ENCODE assay signal across 11 cellular contexts in genomic region chr7:1431644-1432380, GRCh38. TPM values are rescaled to one million over a fixed set of nuclear protein-coding genes. Genes with fewer than 3 reads are reported as not detected.
DNase-seq lines count a peak whose midpoint lies in the region; ATAC-seq and TF ChIP-seq lines count a peak whose summit lies in the region.
"Had no signal": no experiment of that assay in that cellular context is flagged by ENCODE, and none has a peak within 500 bp of the region (broad histone marks: within the 10 kb centered on the region; RNA-seq: fewer than 3 reads in every experiment).

No MANE protein-coding gene starts in this region.

- H3K27me3 ChIP-seq in BLaER1 treated with 17β-estradiol and CSF1 and Interleukin-3, amounts not matched to agents 10 nM and 100 nM: 0 out of 22 replicates have a peak, but pooled peaks cover 0 to 2% (median 0%) of the 10 kb centered on the region in 11 experiments
- H3K27me3 ChIP-seq in DND-41 (ENCODE audit: insufficient read depth, low read length, poor library complexity): no peaks in the 10 kb centered on the region

- H3K4me1 ChIP-seq in BLaER1 treated with 17β-estradiol and CSF1 and Interleukin-3, amounts not matched to agents 10 nM and 100 nM: peaks cover 9 to 22% (median 16%) of the 10 kb centered on the region in 10 experiments; a peak in 16 of 20 replicates
- H3K4me1 ChIP-seq in DND-41 (ENCODE audit: insufficient read depth, low read length): no peaks in the 10 kb centered on the region

- H3K79me2 ChIP-seq in DND-41 (ENCODE audit: insufficient read depth, low read length): no peaks in the 10 kb centered on the region

- no peak for DNase-seq in DND-41
- peak; percentile 55 for DNase-seq in RPMI8226
- no peak for DNase-seq in left lobe of liver (ENCODE audit: low spot score)
- DNase-seq in UCSD-AML1 (lab: John Stamatoyannopoulos, UW; ENCODE audit: unreplicated experiment): no peak
- DNase-seq: NCI-H187 treated with DMSO at 0.1 percent for 48 hours, NCI-H524 treated with DMSO at 0.1 percent for 48 hours had no signal

- H3K36me3 ChIP-seq in BLaER1 treated with 17β-estradiol and CSF1 and Interleukin-3, amounts not matched to agents 10 nM and 100 nM: no peaks in the 10 kb centered on the region
- H3K36me3 ChIP-seq in DND-41 (ENCODE audit: insufficient read depth, low read length): no peaks in the 10 kb centered on the region

- no peak overlapping the region for H3K4me3 ChIP-seq in BLaER1 treated with 17β-estradiol and CSF1 and Interleukin-3, amounts not matched to agents 10 nM and 100 nM
- H3K4me3 ChIP-seq in DND-41 (ENCODE audit: low read depth in 1 of 2, low read length in 2 of 2): no peak overlapping the region
- H3K4me3 ChIP-seq: lung, skin epidermis had no signal

- no peak overlapping the region for H2AFZ ChIP-seq in DND-41 (ENCODE audit: low read depth, low read length)

- no peaks in the 10 kb centered on the region for H3K9me3 ChIP-seq in BLaER1 treated with 17β-estradiol and CSF1 and Interleukin-3, amounts not matched to agents 10 nM and 100 nM (replicated peaks in 1 of 11)
- H3K9me3 ChIP-seq in DND-41 (ENCODE audit: insufficient read depth, low read length, severe bottlenecking): no peaks in the 10 kb centered on the region

- peaks cover 0 to 5% (median 0%) of the 10 kb centered on the region in 11 experiments; a peak in 1 of 22 replicates for H4K20me1 ChIP-seq in BLaER1 treated with 17β-estradiol and CSF1 and Interleukin-3, amounts not matched to agents 10 nM and 100 nM
- H4K20me1 ChIP-seq in DND-41 (ENCODE audit: insufficient read depth, low read length): peaks cover 8% of the 10 kb centered on the region

- ATAC-seq in DND-41 (ENCODE audit: insufficient read depth, low read depth) (peak; percentile 13; the same call in 1 of the 3 replicates), left lobe of liver (peak; percentile 8), HG03280 (IDR thresholded peaks at IDR 0.05; ENCODE audit: unreplicated experiment) (no peak), GM19467 (IDR thresholded peaks at IDR 0.05; ENCODE audit: unreplicated experiment) (no peak)

- no peak for TF ChIP-seq CTCF in DND-41 (IDR thresholded peaks at IDR 0.05; ENCODE audit: borderline replicate concordance, extremely low read depth, low read length, poor library complexity, severe bottlenecking)

- H3K4me2 ChIP-seq in BLaER1 treated with 17β-estradiol and CSF1 and Interleukin-3, amounts not matched to agents 10 nM and 100 nM: peak overlapping the region in 8 of 11 experiments; percentile 13 to 66 (median 48); a peak in 7 of 22 replicates
- H3K4me2 ChIP-seq in DND-41 (ENCODE audit: insufficient read depth, low read length): no peak overlapping the region

- no peak overlapping the region for H3K27ac ChIP-seq in BLaER1 treated with 17β-estradiol and CSF1 and Interleukin-3, amounts not matched to agents 10 nM and 100 nM
- H3K27ac ChIP-seq in DND-41 (ENCODE audit: low read length): no peak overlapping the region
- H3K27ac ChIP-seq: skin epidermis had no signal

- no peak overlapping the region for H3K9ac ChIP-seq in BLaER1 treated with 17β-estradiol and CSF1 and Interleukin-3, amounts not matched to agents 10 nM and 100 nM
- no peak overlapping the region for H3K9ac ChIP-seq in DND-41 (ENCODE audit: low read depth, low read length)

RNA-seq across cellular contexts. Expression of gene MICALL2, which starts 27.5 kb away (rescaled TPM):
- total RNA-seq in left lobe of liver: 18.0 TPM

Comparison
In these comparisons a context has a peak if more than half of its experiments do, and no peak if none do; other contexts are left out.
1. ATAC-seq: peak in DND-41 (single experiment) and left lobe of liver (single experiment); none in HG03280 (single experiment) and GM19467 (single experiment).